ENCODE assay signal across 8 cellular contexts in genomic region chr11:107591446-107592236, GRCh38. TPM values are rescaled to one million over a fixed set of nuclear protein-coding genes. Genes with fewer than 3 reads are reported as not detected.
DNase-seq lines count a peak whose midpoint lies in the region; ATAC-seq and TF ChIP-seq lines count a peak whose summit lies in the region.

No MANE protein-coding gene starts in this region.

- peaks cover 14% of the 10 kb centered on the region for H3K36me3 Mint-ChIP-seq in Calu3 (ENCODE audit: insufficient read depth, unreplicated experiment)

- no peak overlapping the region for H3K27ac Mint-ChIP-seq in Calu3 (ENCODE audit: unreplicated experiment)

- no peaks in the 10 kb centered on the region for H3K27me3 ChIP-seq in ascending aorta

- H3K9me3 ChIP-seq in ascending aorta = no peaks in the 10 kb centered on the region

- no peaks in the 10 kb centered on the region for H3K36me3 ChIP-seq in ascending aorta

- H3K27ac ChIP-seq in ascending aorta = no peak overlapping the region

- H3K9me3 Mint-ChIP-seq in Calu3 (ENCODE audit: low read depth, unreplicated experiment) = no peaks in the 10 kb centered on the region

- H3K4me1 Mint-ChIP-seq in Calu3 (ENCODE audit: low read depth, unreplicated experiment) = peaks cover 8% of the 10 kb centered on the region

- ATAC-seq in GM21619 (IDR thresholded peaks at IDR 0.05; ENCODE audit: unreplicated experiment) = peak; percentile 36

- CTCF ChIA-PET in Calu3 (lab: Charles Lee) = interaction anchor here (0.9 to 1.2 kb wide), 2 partner anchors 20 to 98 kb away, joined by 3 read pairs; no protein-coding TSS in a partner anchor

- H3K27me3 Mint-ChIP-seq in Calu3 (ENCODE audit: unreplicated experiment) = peaks cover 69% of the 10 kb centered on the region

- intact Hi-C loops in Calu3 (cut with micrococcal nuclease; ENCODE audit: unreplicated experiment) (no loop called here), ascending aorta (cut with DNase I) (no loop called here)

- DNase-seq in Calu3 (peak; percentile 3), NCI-H526 (lab: John Stamatoyannopoulos, UW) (peak; percentile 30 to 87), ascending aorta (ENCODE audit: low spot score in 2 of 2) (no peak), iPS-NIHi7 (ENCODE audit: extremely low spot score) (peak; percentile 36), NCI-H1436 (lab: John Stamatoyannopoulos, UW) (no peak), SIG-M5 treated with dmso at 0.1 percent for 504 hours (lab: John Stamatoyannopoulos, UW; ENCODE audit: unreplicated experiment) (no peak)
- peak; percentile 25 for DNase-seq in stimulated activated CD4-positive, alpha-beta T cell treated with anti-CD3 and anti-CD28 coated beads, Interleukin-12 subunit alpha, Interleukin-12 subunit beta, amount 100 ng/mL, for 4 hours

- H3K4me1 ChIP-seq in ascending aorta = peaks cover 4 to 14% of the 10 kb centered on the region in 2 donors

- peak overlapping the region; percentile 82 for H3K4me3 Mint-ChIP-seq in Calu3 (ENCODE audit: low read depth, unreplicated experiment)

- no TSS peak for BruUV-seq in Calu3 (replicated peaks; lab: Mats Ljungman, UMichigan)

- peak overlapping the region; percentile 52 to 81 for H3K4me3 ChIP-seq in ascending aorta

- no peak for TF ChIP-seq CTCF in Calu3 (IDR thresholded peaks at IDR 0.05; ENCODE audit: unreplicated experiment)
- no peak for TF ChIP-seq CTCF in ascending aorta (IDR thresholded peaks at IDR 0.05)

RNA-seq across cellular contexts. Expression of gene ELMOD1, which starts 0.7 kb away (rescaled TPM):
- total RNA-seq in Calu3 (2022) (0.35 TPM in 1 of 2 replicates, not detected in the other), ascending aorta (not detected)

RNA-seq across cellular contexts. Expression of gene ALKBH8, which starts 26.1 kb away (rescaled TPM):
- 6.2 and 6.8 TPM in 2 replicates for total RNA-seq in Calu3 (2022)
- 0.32 TPM for total RNA-seq in ascending aorta

Comparison
In these comparisons a context has a peak if more than half of its experiments do, and no peak if none do; other contexts are left out.
1. DNase-seq: peak in Calu3 (single experiment), NCI-H526 (2 of 2), iPS-NIHi7 (single experiment) and stimulated activated CD4-positive, alpha-beta T cell treated with anti-CD3 and anti-CD28 coated beads, Interleukin-12 subunit alpha, Interleukin-12 subunit beta, amount 100 ng/mL, for 4 hours (single experiment); none in ascending aorta (0 of 2), NCI-H1436 (single experiment) and SIG-M5 treated with dmso at 0.1 percent for 504 hours (single experiment).